ENCODE assay signal across 1 cellular context in the genomic region with DNA sequence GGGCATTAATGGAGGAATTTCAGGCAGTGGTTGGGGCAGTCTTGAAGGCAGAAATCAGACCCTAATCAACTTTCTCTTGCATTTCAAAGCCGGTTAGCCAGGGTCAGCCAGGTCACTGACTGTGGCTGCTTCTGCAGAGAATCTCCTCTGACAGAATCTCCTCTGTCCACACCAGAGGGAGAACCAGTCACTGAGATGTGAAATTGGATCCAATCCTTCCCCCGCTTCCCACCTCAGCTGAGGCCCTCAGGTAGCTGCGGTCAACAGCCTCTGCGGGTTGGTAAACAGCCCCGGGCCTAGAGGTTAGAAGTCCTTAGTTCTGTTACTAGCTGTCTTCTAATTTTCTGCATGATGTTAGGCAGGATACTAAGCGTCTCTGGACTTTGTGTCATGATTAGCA.
TF ChIP-seq lines count a peak whose summit lies in the region.

No MANE protein-coding gene starts in this region.

TF ChIP-seq in HepG2, 621 proteins besides CTCF, POLR2A, EP300 and RAD21:
- TF ChIP-seq TBX2 (CRISPR knock-in tag; IDR thresholded peaks at IDR 0.05; ENCODE audit: borderline replicate concordance), result peak; percentile 19; the same call in 1 of the 2 replicates
- no peak for TF ChIP-seq PHB2 (IDR thresholded peaks at IDR 0.05; ENCODE audit: partially characterized antibody)
- no peak for TF ChIP-seq MAFK (conservative IDR thresholded peaks at IDR 0.05 in 1 of 2, IDR thresholded peaks at IDR 0.05 in 1 of 2; ENCODE audit: low read length in 2 of 2)
- 0 out of 2 replicates have a peak, but pooled peaks have one; percentile 7 for TF ChIP-seq NR2F2 (IDR thresholded peaks at IDR 0.05; ENCODE audit: borderline replicate concordance, low read depth)
- TF ChIP-seq SIX4 (CRISPR knock-in tag; IDR thresholded peaks at IDR 0.05), result peak; percentile 64; the same call in 1 of the 2 replicates
- no peak for TF ChIP-seq SOX6 (IDR thresholded peaks at IDR 0.05)
- peak; percentile 18; the same call in 1 of the 2 replicates for TF ChIP-seq SOX6 (CRISPR knock-in tag; IDR thresholded peaks at IDR 0.05)
- 0 out of 2 replicates have a peak, but pooled peaks have one; percentile 4 for TF ChIP-seq ZNF331 (CRISPR knock-in tag; IDR thresholded peaks at IDR 0.05)
- 0 out of 2 replicates have a peak, but pooled peaks have one; percentile 2 for TF ChIP-seq ZFY (CRISPR knock-in tag; IDR thresholded peaks at IDR 0.05)
- no peak for TF ChIP-seq FOXP1 (IDR thresholded peaks at IDR 0.05)
- peak; percentile 61; the same call in 1 of the 2 replicates for TF ChIP-seq FOXP1 (CRISPR knock-in tag; IDR thresholded peaks at IDR 0.05)
- TF ChIP-seq, protein P1, sequence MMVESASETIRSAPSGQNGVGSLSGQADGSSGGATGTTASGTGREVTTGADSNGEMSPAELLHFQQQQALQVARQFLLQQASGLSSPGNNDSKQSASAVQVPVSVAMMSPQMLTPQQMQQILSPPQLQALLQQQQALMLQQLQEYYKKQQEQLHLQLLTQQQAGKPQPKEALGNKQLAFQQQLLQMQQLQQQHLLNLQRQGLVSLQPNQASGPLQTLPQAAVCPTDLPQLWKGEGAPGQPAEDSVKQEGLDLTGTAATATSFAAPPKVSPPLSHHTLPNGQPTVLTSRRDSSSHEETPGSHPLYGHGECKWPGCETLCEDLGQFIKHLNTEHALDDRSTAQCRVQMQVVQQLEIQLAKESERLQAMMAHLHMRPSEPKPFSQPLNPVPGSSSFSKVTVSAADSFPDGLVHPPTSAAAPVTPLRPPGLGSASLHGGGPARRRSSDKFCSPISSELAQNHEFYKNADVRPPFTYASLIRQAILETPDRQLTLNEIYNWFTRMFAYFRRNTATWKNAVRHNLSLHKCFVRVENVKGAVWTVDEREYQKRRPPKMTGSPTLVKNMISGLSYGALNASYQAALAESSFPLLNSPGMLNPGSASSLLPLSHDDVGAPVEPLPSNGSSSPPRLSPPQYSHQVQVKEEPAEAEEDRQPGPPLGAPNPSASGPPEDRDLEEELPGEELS (CRISPR knock-in tag; IDR thresholded peaks at IDR 0.05), result peak; percentile 54; the same call in 1 of the 2 replicates
- no peak for TF ChIP-seq FOXA1 (IDR thresholded peaks at IDR 0.05)
- 0 out of 2 replicates have a peak, but pooled peaks have one; percentile 39 for TF ChIP-seq FOXA1 (CRISPR knock-in tag; IDR thresholded peaks at IDR 0.05)
TF ChIP-seq in HepG2: peak in this region for 9.
